2 cellular contexts compared by ENCODE assay signal in the genomic region with DNA sequence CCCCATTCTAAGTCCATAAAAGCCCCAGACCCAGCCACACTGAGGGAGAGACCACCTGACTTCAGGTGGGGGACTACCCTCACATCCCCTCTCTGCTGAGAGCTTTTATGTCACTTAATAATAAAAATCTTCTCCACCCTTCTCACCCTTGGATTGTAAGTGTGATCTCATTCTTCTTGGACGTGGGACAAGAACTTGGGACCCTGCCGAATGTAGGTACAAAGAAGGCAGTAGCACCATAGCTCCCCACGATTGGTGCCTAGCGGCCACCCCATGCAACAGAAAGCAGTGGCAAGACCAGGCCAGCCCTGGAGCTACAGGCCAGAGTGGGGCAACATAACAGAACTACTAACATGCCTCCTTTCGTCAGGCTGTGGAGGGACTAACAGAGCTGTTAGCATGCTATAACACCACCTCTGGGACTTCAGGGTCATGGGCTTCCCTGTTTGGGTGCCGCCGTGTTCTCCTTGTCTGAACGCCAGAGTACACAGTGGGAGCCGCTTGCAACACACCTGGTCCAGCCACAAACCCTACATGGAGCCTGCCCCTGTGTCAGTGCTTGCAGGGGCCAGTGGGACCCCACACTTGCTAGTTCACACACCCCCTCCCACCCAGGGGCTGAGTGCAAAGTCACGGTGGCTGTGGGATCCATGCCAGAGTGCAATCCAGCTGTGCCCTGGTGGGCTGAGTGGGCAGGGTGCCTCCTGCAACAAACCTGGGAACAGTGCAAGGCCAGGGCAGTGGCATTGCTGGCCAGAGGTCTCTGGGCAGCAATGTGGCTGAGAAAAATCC.
TF ChIP-seq lines count a peak whose summit lies in the region.

No MANE protein-coding gene starts in this region.

TF ChIP-seq in K562, 482 proteins besides CTCF, POLR2A, EP300 and RAD21:
- TF ChIP-seq SMARCA5 (IDR thresholded peaks at IDR 0.05) = no peak
- no peak for TF ChIP-seq XRCC5 (IDR thresholded peaks at IDR 0.05; ENCODE audit: low read depth, low read length)
- no peak for TF ChIP-seq E2F3 (CRISPR knock-in tag; IDR thresholded peaks at IDR 0.05)
- TF ChIP-seq FIP1L1 (IDR thresholded peaks at IDR 0.05; ENCODE audit: low read depth, low read length, poor library complexity, severe bottlenecking) = no peak
- TF ChIP-seq ZNF561 (CRISPR knock-in tag; conservative IDR thresholded peaks at IDR 0.05) = no peak
- TF ChIP-seq, protein P1, sequence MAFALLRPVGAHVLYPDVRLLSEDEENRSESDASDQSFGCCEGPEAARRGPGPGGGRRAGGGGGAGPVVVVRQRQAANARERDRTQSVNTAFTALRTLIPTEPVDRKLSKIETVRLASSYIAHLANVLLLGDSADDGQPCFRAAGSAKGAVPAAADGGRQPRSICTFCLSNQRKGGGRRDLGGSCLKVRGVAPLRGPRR (CRISPR knock-in tag; IDR thresholded peaks at IDR 0.05) = no peak
- TF ChIP-seq ZFP36 (IDR thresholded peaks at IDR 0.05; ENCODE audit: low read depth, low read length, partially characterized antibody) = peak; percentile 52
- no peak for TF ChIP-seq ZNF431 (CRISPR knock-in tag; IDR thresholded peaks at IDR 0.05)
- TF ChIP-seq TRIM24 (IDR thresholded peaks at IDR 0.05) = peak in 1 of 2 experiments; percentile 10; a peak in 1 of 4 replicates
- peak; percentile 62 for TF ChIP-seq PRDM10 (IDR thresholded peaks at IDR 0.05; ENCODE audit: partially characterized antibody)
- TF ChIP-seq CBX3 (IDR thresholded peaks at IDR 0.05; ENCODE audit: borderline replicate concordance in 1 of 2, low read length in 2 of 2) = 0 out of 3 replicates have a peak, but pooled peaks of 1 of the 2 experiments have one; percentile 57
- TF ChIP-seq, protein P2, sequence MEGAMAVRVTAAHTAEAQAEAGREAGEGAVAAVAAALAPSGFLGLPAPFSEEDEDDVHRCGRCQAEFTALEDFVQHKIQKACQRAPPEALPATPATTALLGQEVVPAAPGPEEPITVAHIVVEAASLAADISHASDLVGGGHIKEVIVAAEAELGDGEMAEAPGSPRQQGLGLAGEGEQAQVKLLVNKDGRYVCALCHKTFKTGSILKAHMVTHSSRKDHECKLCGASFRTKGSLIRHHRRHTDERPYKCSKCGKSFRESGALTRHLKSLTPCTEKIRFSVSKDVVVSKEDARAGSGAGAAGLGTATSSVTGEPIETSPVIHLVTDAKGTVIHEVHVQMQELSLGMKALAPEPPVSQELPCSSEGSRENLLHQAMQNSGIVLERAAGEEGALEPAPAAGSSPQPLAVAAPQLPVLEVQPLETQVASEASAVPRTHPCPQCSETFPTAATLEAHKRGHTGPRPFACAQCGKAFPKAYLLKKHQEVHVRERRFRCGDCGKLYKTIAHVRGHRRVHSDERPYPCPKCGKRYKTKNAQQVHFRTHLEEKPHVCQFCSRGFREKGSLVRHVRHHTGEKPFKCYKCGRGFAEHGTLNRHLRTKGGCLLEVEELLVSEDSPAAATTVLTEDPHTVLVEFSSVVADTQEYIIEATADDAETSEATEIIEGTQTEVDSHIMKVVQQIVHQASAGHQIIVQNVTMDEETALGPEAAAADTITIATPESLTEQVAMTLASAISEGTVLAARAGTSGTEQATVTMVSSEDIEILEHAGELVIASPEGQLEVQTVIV (CRISPR knock-in tag; IDR thresholded peaks at IDR 0.05; ENCODE audit: borderline replicate concordance) = no peak
- no peak for TF ChIP-seq SOX6 (IDR thresholded peaks at IDR 0.05)
- TF ChIP-seq NEUROD1 (IDR thresholded peaks at IDR 0.05; ENCODE audit: borderline replicate concordance, low read depth, low read length, partially characterized antibody) = no peak

TF ChIP-seq in liver, 16 proteins besides CTCF, POLR2A, EP300 and RAD21:
- TF ChIP-seq, protein P3, sequence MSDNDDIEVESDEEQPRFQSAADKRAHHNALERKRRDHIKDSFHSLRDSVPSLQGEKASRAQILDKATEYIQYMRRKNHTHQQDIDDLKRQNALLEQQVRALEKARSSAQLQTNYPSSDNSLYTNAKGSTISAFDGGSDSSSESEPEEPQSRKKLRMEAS (IDR thresholded peaks at IDR 0.05) = peak; percentile 73
- TF ChIP-seq HNF4A (conservative IDR thresholded peaks at IDR 0.05) = peak; percentile 40 to 61
- peak; percentile 71 for TF ChIP-seq SP1 (IDR thresholded peaks at IDR 0.05)
- TF ChIP-seq FOXA2 (IDR thresholded peaks at IDR 0.05) = peak; percentile 46
- TF ChIP-seq ZBTB33 (IDR thresholded peaks at IDR 0.05) = peak; percentile 29
- TF ChIP-seq HNF4G (IDR thresholded peaks at IDR 0.05) = no peak
- peak; percentile 76 to 81 for TF ChIP-seq RXRA (IDR thresholded peaks at IDR 0.05)
- peak; percentile 48 for TF ChIP-seq FOXA1 (IDR thresholded peaks at IDR 0.05)
- TF ChIP-seq, protein P4, sequence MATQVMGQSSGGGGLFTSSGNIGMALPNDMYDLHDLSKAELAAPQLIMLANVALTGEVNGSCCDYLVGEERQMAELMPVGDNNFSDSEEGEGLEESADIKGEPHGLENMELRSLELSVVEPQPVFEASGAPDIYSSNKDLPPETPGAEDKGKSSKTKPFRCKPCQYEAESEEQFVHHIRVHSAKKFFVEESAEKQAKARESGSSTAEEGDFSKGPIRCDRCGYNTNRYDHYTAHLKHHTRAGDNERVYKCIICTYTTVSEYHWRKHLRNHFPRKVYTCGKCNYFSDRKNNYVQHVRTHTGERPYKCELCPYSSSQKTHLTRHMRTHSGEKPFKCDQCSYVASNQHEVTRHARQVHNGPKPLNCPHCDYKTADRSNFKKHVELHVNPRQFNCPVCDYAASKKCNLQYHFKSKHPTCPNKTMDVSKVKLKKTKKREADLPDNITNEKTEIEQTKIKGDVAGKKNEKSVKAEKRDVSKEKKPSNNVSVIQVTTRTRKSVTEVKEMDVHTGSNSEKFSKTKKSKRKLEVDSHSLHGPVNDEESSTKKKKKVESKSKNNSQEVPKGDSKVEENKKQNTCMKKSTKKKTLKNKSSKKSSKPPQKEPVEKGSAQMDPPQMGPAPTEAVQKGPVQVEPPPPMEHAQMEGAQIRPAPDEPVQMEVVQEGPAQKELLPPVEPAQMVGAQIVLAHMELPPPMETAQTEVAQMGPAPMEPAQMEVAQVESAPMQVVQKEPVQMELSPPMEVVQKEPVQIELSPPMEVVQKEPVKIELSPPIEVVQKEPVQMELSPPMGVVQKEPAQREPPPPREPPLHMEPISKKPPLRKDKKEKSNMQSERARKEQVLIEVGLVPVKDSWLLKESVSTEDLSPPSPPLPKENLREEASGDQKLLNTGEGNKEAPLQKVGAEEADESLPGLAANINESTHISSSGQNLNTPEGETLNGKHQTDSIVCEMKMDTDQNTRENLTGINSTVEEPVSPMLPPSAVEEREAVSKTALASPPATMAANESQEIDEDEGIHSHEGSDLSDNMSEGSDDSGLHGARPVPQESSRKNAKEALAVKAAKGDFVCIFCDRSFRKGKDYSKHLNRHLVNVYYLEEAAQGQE (IDR thresholded peaks at IDR 0.05) = no peak
